In genomic region chr6:140485740-140486467, GRCh38 we compare ENCODE assay signal across 8 cellular contexts.
DNase-seq lines count a peak whose midpoint lies in the region; ATAC-seq and FAIRE-seq lines count a peak whose summit lies in the region.

No MANE protein-coding gene starts in this region.

- H3K9me3 Mint-ChIP-seq in activated T-helper 17 cell treated with anti-CD3 and anti-CD28 coated beads, Interleukin-2, amount 50 U/mL, for 72 hours: no peaks in the 10 kb centered on the region

- H3K4me1 Mint-ChIP-seq in activated T-helper 17 cell treated with anti-CD3 and anti-CD28 coated beads, Interleukin-2, amount 50 U/mL, for 72 hours: peaks cover 6% of the 10 kb centered on the region

- H3K36me3 Mint-ChIP-seq in activated T-helper 17 cell treated with anti-CD3 and anti-CD28 coated beads, Interleukin-2, amount 50 U/mL, for 72 hours (ENCODE audit: low read depth): no peaks in the 10 kb centered on the region

- peak; percentile 54 for ATAC-seq in HG03025 (IDR thresholded peaks at IDR 0.05; ENCODE audit: low FRiP score, unreplicated experiment)
- ATAC-seq in activated T-helper 17 cell treated with anti-CD3 and anti-CD28 coated beads, Interleukin-2, amount 50 U/mL, for 72 hours (replicated peaks): peak; percentile 86

- H3K27me3 Mint-ChIP-seq in activated T-helper 17 cell treated with anti-CD3 and anti-CD28 coated beads, Interleukin-2, amount 50 U/mL, for 72 hours: no peaks in the 10 kb centered on the region

- peak; percentile 39 for DNase-seq in DMS53 treated with DMSO at 0.1 percent for 48 hours (lab: John Stamatoyannopoulos, UW; ENCODE audit: unreplicated experiment)
- peak; percentile 27 to 65 for DNase-seq in lung microvascular endothelial cell (ENCODE audit: low read depth in 2 of 2)
- DNase-seq in GM19240 (ENCODE audit: insufficient read length, low spot score): no peak
- no peak for DNase-seq in NCI-H82 treated with DMSO at 0.1 percent for 48 hours (lab: John Stamatoyannopoulos, UW; ENCODE audit: unreplicated experiment)
- no peak for DNase-seq in NCI-H146 treated with DMSO at 0.1 percent for 48 hours (lab: John Stamatoyannopoulos, UW; ENCODE audit: unreplicated experiment)
- DNase-seq in GM19239 (ENCODE audit: insufficient read length, low spot score): no peak

- peak overlapping the region; percentile 32 for H3K27ac Mint-ChIP-seq in activated T-helper 17 cell treated with anti-CD3 and anti-CD28 coated beads, Interleukin-2, amount 50 U/mL, for 72 hours

- no peak for FAIRE-seq in GM19239 (lab: Jason Lieb, UNC)

- H3K4me3 Mint-ChIP-seq in activated T-helper 17 cell treated with anti-CD3 and anti-CD28 coated beads, Interleukin-2, amount 50 U/mL, for 72 hours: peak overlapping the region; percentile 44

Comparison
In these comparisons a context has a peak if more than half of its experiments do, and no peak if none do; other contexts are left out.
1. DNase-seq: peak in DMS53 treated with DMSO at 0.1 percent for 48 hours (single experiment) and lung microvascular endothelial cell (2 of 2); none in GM19240 (single experiment), NCI-H82 treated with DMSO at 0.1 percent for 48 hours (single experiment), NCI-H146 treated with DMSO at 0.1 percent for 48 hours (single experiment) and GM19239 (single experiment).